34 cellular contexts compared by ENCODE assay signal in genomic region chr2:180893752-180894151, GRCh38.
"Had no signal": no experiment of that assay in that cellular context is flagged by ENCODE, and none has a peak within 500 bp of the region (broad histone marks: within the 10 kb centered on the region; RNA-seq: fewer than 3 reads in every experiment).

No MANE protein-coding gene starts in this region.

- H3K36me3 ChIP-seq: MG63 had no signal

- DNase-seq: Karpas-422, Kasumi-1, MG63, MM.1S, MV-4-11, NCI-H1048, NCI-H1092, NCI-H1092 treated with DMSO at 0.1 percent for 48 hours, NCI-H1105, NCI-H1105 treated with DMSO at 0.1 percent for 48 hours, NCI-H1417, NCI-H1417 treated with DMSO at 0.1 percent for 48 hours, NCI-H1436, NCI-H1436 treated with DMSO at 0.1 percent for 48 hours, NCI-H146, NCI-H1694, NCI-H1694 treated with DMSO at 0.1 percent for 48 hours, NCI-H187, NCI-H187 treated with DMSO at 0.1 percent for 48 hours, NCI-H1930, NCI-H2029, NCI-H2029 treated with DMSO at 0.1 percent for 48 hours, NCI-H2081, NCI-H2081 treated with DMSO at 0.1 percent for 48 hours, NCI-H2107, NCI-H2171, NCI-H2171 treated with DMSO at 0.1 percent for 48 hours, NCI-H2227 treated with DMSO at 0.1 percent for 48 hours, NCI-H226, NCI-H345, NCI-H446, NCI-H446 treated with DMSO at 0.1 percent for 48 hours, NCI-H510A, NCI-H510A treated with DMSO at 0.1 percent for 48 hours had no signal

- H3K9me3 ChIP-seq: MG63 had no signal

- H3K27me3 ChIP-seq: MG63 had no signal

- H3K4me3 ChIP-seq: MG63 had no signal
